ENCODE assay signal across 15 cellular contexts in genomic region chr20:62886709-62887058, GRCh38.
A peak's percentile ranks its signal among the peaks of the same experiment; 100 is the strongest.
DNase-seq lines count a peak whose midpoint lies in the region; ATAC-seq and TF ChIP-seq lines count a peak whose summit lies in the region.
"Had no signal": no experiment of that assay in that cellular context is flagged by ENCODE, and none has a peak within 500 bp of the region (broad histone marks: within the 10 kb centered on the region; RNA-seq: fewer than 3 reads in every experiment).

No MANE protein-coding gene starts in this region.

- H3K9ac ChIP-seq in OCI-LY3 (ENCODE audit: low read length), result no peak overlapping the region
- H3K9ac ChIP-seq in muscle layer of colon (ENCODE audit: low read length), result no peak overlapping the region

- H3K4me3 ChIP-seq in HEK293 (ENCODE audit: low read depth, low read length), result no peak overlapping the region
- H3K4me3 ChIP-seq in OCI-LY3 (ENCODE audit: low read length), result no peak overlapping the region
- no peak overlapping the region for H3K4me3 ChIP-seq in muscle layer of colon (ENCODE audit: low read depth in 1 of 2, low read length in 2 of 2)
- H3K4me3 ChIP-seq: gastrocnemius medialis, uterus had no signal

- peak overlapping the region; percentile 52; the same call in 1 of the 2 replicates for H3K4me2 ChIP-seq in OCI-LY3 (ENCODE audit: low read length)

- no peak overlapping the region for H3K27ac ChIP-seq in HEK293 (ENCODE audit: extremely low read depth, low read depth, low read length)
- H3K27ac ChIP-seq in OCI-LY3 (ENCODE audit: low read length), result peak overlapping the region; percentile 81
- H3K27ac ChIP-seq in muscle layer of colon (ENCODE audit: low read depth, low read length), result peak overlapping the region; percentile 73
- H3K27ac ChIP-seq: gastrocnemius medialis, neutrophil, uterus had no signal

- 0 out of 2 replicates have a peak, but pooled peaks cover 5% of the 10 kb centered on the region for H3K79me2 ChIP-seq in OCI-LY3 (ENCODE audit: low read length)

- H2AFZ ChIP-seq in OCI-LY3 (ENCODE audit: low read depth, low read length), result no peak overlapping the region

- POLR2A ChIA-PET in HEK293 (lab: Yijun Ruan, JAX), result interaction anchor here (1.3 to 1.6 kb wide), 2 partner anchors 25 to 32 kb away, joined by 4 to 5 read pairs; partner anchors contain the start of gene TCFL5

- H3K36me3 ChIP-seq in HEK293 (ENCODE audit: control insufficient read depth in 2 of 2, insufficient read depth in 1 of 2, low read length in 2 of 2), result peaks cover 0 to 69% of the 10 kb centered on the region in 2 experiments; a peak in 1 of 3 replicates
- H3K36me3 ChIP-seq in OCI-LY3 (replicated peaks; ENCODE audit: low read depth, low read length), result peaks cover 80% of the 10 kb centered on the region
- H3K36me3 ChIP-seq in muscle layer of colon (ENCODE audit: insufficient read depth, low read length), result peaks cover 58% of the 10 kb centered on the region
- H3K36me3 ChIP-seq: uterus had no signal

- no peaks in the 10 kb centered on the region for H4K20me1 ChIP-seq in OCI-LY3 (ENCODE audit: insufficient read depth, low read length)

- DNase-seq in NCI-H2107 treated with DMSO at 0.1 percent for 48 hours (lab: John Stamatoyannopoulos, UW; ENCODE audit: unreplicated experiment) (peak; percentile 74), NCI-H2107 (lab: John Stamatoyannopoulos, UW) (no peak), DMS114 treated with DMSO at 0.1 percent for 48 hours (lab: John Stamatoyannopoulos, UW; ENCODE audit: unreplicated experiment) (no peak)
- DNase-seq in activated CD8-positive, alpha-beta memory T cell treated with anti-CD3 and anti-CD28 coated beads, Interleukin-2, amount 50 U/mL, for 48 hours, result no peak
- DNase-seq: gastrocnemius medialis, mammary epithelial cell, NCI-H524 treated with DMSO at 0.1 percent for 48 hours, T-helper 9 cell, uterus had no signal

- no peak for ATAC-seq in HG02610 (IDR thresholded peaks at IDR 0.05; ENCODE audit: unreplicated experiment)
- ATAC-seq: gastrocnemius medialis; stimulated activated memory B cell treated with anti-CD40 and anti-IgM and Interleukin-4, amounts not matched to agents 10 μg/mL and 1 μg/mL and 100 μg/mL, for 72 hours had no signal

- TF ChIP-seq CTCF in HEK293 (tag by site-specific recombination; IDR thresholded peaks at IDR 0.05) (no peak), OCI-LY3 (IDR thresholded peaks at IDR 0.05; ENCODE audit: low read depth, low read length) (no peak)

- H3K4me1 ChIP-seq in HEK293 (ENCODE audit: control insufficient read depth, insufficient read depth, low read length) (peaks cover 3% of the 10 kb centered on the region; the same call in 1 of the 2 replicates), OCI-LY3 (ENCODE audit: low read length) (peaks cover 38% of the 10 kb centered on the region), muscle layer of colon (ENCODE audit: insufficient read depth, low read length) (peaks cover 14% of the 10 kb centered on the region)
- H3K4me1 ChIP-seq: gastrocnemius medialis, uterus had no signal

- H3K27me3 ChIP-seq in OCI-LY3 (ENCODE audit: low read depth, low read length) (no peaks in the 10 kb centered on the region), muscle layer of colon (ENCODE audit: control insufficient read depth in 1 of 2, insufficient read depth in 2 of 2, low read length in 2 of 2) (no peaks in the 10 kb centered on the region)
- H3K27me3 ChIP-seq: gastrocnemius medialis, neutrophil, uterus had no signal

- H3K9me3 ChIP-seq in HEK293 (ENCODE audit: control insufficient read depth, insufficient read depth, low read depth, low read length) (no peaks in the 10 kb centered on the region), OCI-LY3 (ENCODE audit: insufficient read depth, low read length) (no peaks in the 10 kb centered on the region), muscle layer of colon (ENCODE audit: low read length) (no peaks in the 10 kb centered on the region)
- H3K9me3 ChIP-seq: gastrocnemius medialis, neutrophil, uterus had no signal

- CTCF ChIA-PET in HEK293 (lab: Yijun Ruan, JAX), result interaction anchor here (0.6 to 1.4 kb wide), 4 partner anchors 14 to 80 kb away, joined by 3 to 10 read pairs (median 4); no protein-coding TSS in a partner anchor

TF ChIP-seq in HEK293, 187 proteins besides CTCF, POLR2A, EP300 and RAD21:
- TF ChIP-seq, protein P1, sequence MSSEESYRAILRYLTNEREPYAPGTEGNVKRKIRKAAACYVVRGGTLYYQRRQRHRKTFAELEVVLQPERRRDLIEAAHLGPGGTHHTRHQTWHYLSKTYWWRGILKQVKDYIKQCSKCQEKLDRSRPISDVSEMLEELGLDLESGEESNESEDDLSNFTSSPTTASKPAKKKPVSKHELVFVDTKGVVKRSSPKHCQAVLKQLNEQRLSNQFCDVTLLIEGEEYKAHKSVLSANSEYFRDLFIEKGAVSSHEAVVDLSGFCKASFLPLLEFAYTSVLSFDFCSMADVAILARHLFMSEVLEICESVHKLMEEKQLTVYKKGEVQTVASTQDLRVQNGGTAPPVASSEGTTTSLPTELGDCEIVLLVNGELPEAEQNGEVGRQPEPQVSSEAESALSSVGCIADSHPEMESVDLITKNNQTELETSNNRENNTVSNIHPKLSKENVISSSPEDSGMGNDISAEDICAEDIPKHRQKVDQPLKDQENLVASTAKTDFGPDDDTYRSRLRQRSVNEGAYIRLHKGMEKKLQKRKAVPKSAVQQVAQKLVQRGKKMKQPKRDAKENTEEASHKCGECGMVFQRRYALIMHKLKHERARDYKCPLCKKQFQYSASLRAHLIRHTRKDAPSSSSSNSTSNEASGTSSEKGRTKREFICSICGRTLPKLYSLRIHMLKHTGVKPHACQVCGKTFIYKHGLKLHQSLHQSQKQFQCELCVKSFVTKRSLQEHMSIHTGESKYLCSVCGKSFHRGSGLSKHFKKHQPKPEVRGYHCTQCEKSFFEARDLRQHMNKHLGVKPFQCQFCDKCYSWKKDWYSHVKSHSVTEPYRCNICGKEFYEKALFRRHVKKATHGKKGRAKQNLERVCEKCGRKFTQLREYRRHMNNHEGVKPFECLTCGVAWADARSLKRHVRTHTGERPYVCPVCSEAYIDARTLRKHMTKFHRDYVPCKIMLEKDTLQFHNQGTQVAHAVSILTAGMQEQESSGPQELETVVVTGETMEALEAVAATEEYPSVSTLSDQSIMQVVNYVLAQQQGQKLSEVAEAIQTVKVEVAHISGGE (tag by site-specific recombination; conservative IDR thresholded peaks at IDR 0.05; ENCODE audit: low read depth), result no peak
- no peak for TF ChIP-seq HOXD13 (CRISPR knock-in tag; IDR thresholded peaks at IDR 0.05; ENCODE audit: borderline replicate concordance)
- no peak for TF ChIP-seq ZNF843 (tag by site-specific recombination; IDR thresholded peaks at IDR 0.05)
- TF ChIP-seq ZNF140 (tag by site-specific recombination; IDR thresholded peaks at IDR 0.05), result no peak
- TF ChIP-seq ZBTB44 (tag by site-specific recombination; IDR thresholded peaks at IDR 0.05), result no peak
- TF ChIP-seq ZNF202 (tag by site-specific recombination; IDR thresholded peaks at IDR 0.05; ENCODE audit: borderline replicate concordance), result no peak
- TF ChIP-seq ZNF76 (tag by site-specific recombination; IDR thresholded peaks at IDR 0.05; ENCODE audit: borderline replicate concordance, low read depth), result no peak
- peak; percentile 45; the same call in 1 of the 2 replicates for TF ChIP-seq ZFHX2 (tag by site-specific recombination; conservative IDR thresholded peaks at IDR 0.05)
- TF ChIP-seq ZBTB48 (tag by site-specific recombination; IDR thresholded peaks at IDR 0.05), result no peak
- TF ChIP-seq WT1 (tag by site-specific recombination; IDR thresholded peaks at IDR 0.05), result no peak
- TF ChIP-seq SCRT1 (tag by site-specific recombination; IDR thresholded peaks at IDR 0.05; ENCODE audit: borderline replicate concordance), result no peak
- TF ChIP-seq ZNF184 (tag by site-specific recombination; IDR thresholded peaks at IDR 0.05), result no peak
- peak; percentile 32; the same call in 1 of the 2 replicates for TF ChIP-seq ZNF2 (tag by site-specific recombination; IDR thresholded peaks at IDR 0.05)
- no peak for TF ChIP-seq KLF16 (tag by site-specific recombination; IDR thresholded peaks at IDR 0.05)
- TF ChIP-seq BCL6B (tag by site-specific recombination; IDR thresholded peaks at IDR 0.05), result no peak
- TF ChIP-seq EGR2 (tag by site-specific recombination; IDR thresholded peaks at IDR 0.05; ENCODE audit: low read depth), result peak; percentile 57
- TF ChIP-seq ZNF658 (tag by site-specific recombination; IDR thresholded peaks at IDR 0.05), result no peak
- TF ChIP-seq ZNF354C (tag by site-specific recombination; IDR thresholded peaks at IDR 0.05; ENCODE audit: borderline replicate concordance, low read depth), result no peak
- no peak for TF ChIP-seq ZBTB1 (tag by site-specific recombination; IDR thresholded peaks at IDR 0.05)
